ENCODE assay signal across 8 cellular contexts in genomic region chr12:71687172-71687571, GRCh38. TPM values are rescaled to one million over a fixed set of nuclear protein-coding genes. Genes with fewer than 3 reads are reported as not detected.
A peak's percentile ranks its signal among the peaks of the same experiment; 100 is the strongest.
DNase-seq lines count a peak whose midpoint lies in the region; ATAC-seq and TF ChIP-seq lines count a peak whose summit lies in the region.
"Not testable (repeated sequence)": the region's sequence is repeated elsewhere in the genome, so short reads cannot be mapped to it uniquely, and the experiment has no call there.

No MANE protein-coding gene starts in this region.

- TF ChIP-seq CTCF in AG10803 (conservative IDR thresholded peaks at IDR 0.05; ENCODE audit: low read length); HEK293 (tag by site-specific recombination; IDR thresholded peaks at IDR 0.05); nephron (IDR thresholded peaks at IDR 0.05; ENCODE audit: unreplicated experiment in 3 of 3): not testable (repeated sequence)

- not testable (repeated sequence) for ATAC-seq in stimulated activated naive CD8-positive, alpha-beta T cell treated with anti-CD3 and anti-CD28 coated beads, Interleukin-15, amount 100 ng/mL, for 72 hours

- not testable (repeated sequence) for H3K27me3 Mint-ChIP-seq in activated naive CD8-positive, alpha-beta T cell; nephron (ENCODE audit: low read depth); stimulated activated naive CD8-positive, alpha-beta T cell treated with anti-CD3 and anti-CD28 coated beads, Interleukin-15, amount 100 ng/mL, for 72 hours

- not testable (repeated sequence) for H3K36me3 Mint-ChIP-seq in activated naive CD8-positive, alpha-beta T cell; nephron (ENCODE audit: low read depth)

- H3K27ac ChIP-seq in HEK293 (ENCODE audit: extremely low read depth, low read depth, low read length); SJCRH30: not testable (repeated sequence)

- POLR2A ChIA-PET in HEK293 (lab: Yijun Ruan, JAX): interaction anchor here (5.1 kb wide), 1 partner anchor 24 kb away, joined by 90 read pairs; the partner anchor contains the start of genes THAP2 and ZFC3H1

- H3K4me1 Mint-ChIP-seq in activated naive CD8-positive, alpha-beta T cell (ENCODE audit: low read depth): peaks cover 44% of the 10 kb centered on the region
- peaks cover 35% of the 10 kb centered on the region for H3K4me1 Mint-ChIP-seq in nephron
- not testable (repeated sequence) for H3K4me1 Mint-ChIP-seq in stimulated activated naive CD8-positive, alpha-beta T cell treated with anti-CD3 and anti-CD28 coated beads, Interleukin-15, amount 100 ng/mL, for 72 hours

- peak overlapping the region; percentile 10 for H3K9ac ChIP-seq in endocrine pancreas (ENCODE audit: control insufficient read depth, insufficient read depth, low read length)
- H3K9ac ChIP-seq in iPS-15b (ENCODE audit: low read depth, low read length): not testable (repeated sequence)

- H3K4me3 Mint-ChIP-seq in activated naive CD8-positive, alpha-beta T cell: peak overlapping the region; percentile 98
- H3K4me3 Mint-ChIP-seq in nephron: peak overlapping the region; percentile 92 to 95 (median 95)
- peak overlapping the region; percentile 67 to 98 for H3K4me3 Mint-ChIP-seq in stimulated activated naive CD8-positive, alpha-beta T cell treated with anti-CD3 and anti-CD28 coated beads, Interleukin-15, amount 100 ng/mL, for 72 hours

- H3K4me1 ChIP-seq in HEK293 (ENCODE audit: control insufficient read depth, insufficient read depth, low read length); SJCRH30; endocrine pancreas (ENCODE audit: control insufficient read depth, insufficient read depth, low read length); iPS-15b (ENCODE audit: control insufficient read depth, insufficient read depth, low read length): not testable (repeated sequence)

- not testable (repeated sequence) for H3K9me3 ChIP-seq in HEK293 (ENCODE audit: control insufficient read depth, insufficient read depth, low read depth, low read length); SJCRH30 (replicated peaks); endocrine pancreas (ENCODE audit: control insufficient read depth, low read length); iPS-15b (ENCODE audit: control insufficient read depth, insufficient read depth, low read length)

- H3K4me3 ChIP-seq in AG10803 (ENCODE audit: low read length) (peak overlapping the region; percentile 84), HEK293 (ENCODE audit: low read depth, low read length) (peak overlapping the region; percentile 97), SJCRH30 (peak overlapping the region; percentile 80), endocrine pancreas (ENCODE audit: control insufficient read depth, insufficient read depth, low read length) (peak overlapping the region; percentile 99), iPS-15b (ENCODE audit: low read depth, low read length) (peak overlapping the region; percentile 81)

- not testable (repeated sequence) for H3K9me3 Mint-ChIP-seq in activated naive CD8-positive, alpha-beta T cell (ENCODE audit: low read depth); nephron; stimulated activated naive CD8-positive, alpha-beta T cell treated with anti-CD3 and anti-CD28 coated beads, Interleukin-15, amount 100 ng/mL, for 72 hours

- H3K27ac Mint-ChIP-seq in activated naive CD8-positive, alpha-beta T cell; stimulated activated naive CD8-positive, alpha-beta T cell treated with anti-CD3 and anti-CD28 coated beads, Interleukin-15, amount 100 ng/mL, for 72 hours: not testable (repeated sequence)
- peak overlapping the region in 1 of 3 experiments; percentile 47 for H3K27ac Mint-ChIP-seq in nephron

- H3K36me3 ChIP-seq in HEK293 (ENCODE audit: control insufficient read depth in 2 of 2, insufficient read depth in 1 of 2, low read length in 2 of 2); SJCRH30; endocrine pancreas (ENCODE audit: control insufficient read depth, insufficient read depth, low read length); iPS-15b (ENCODE audit: control insufficient read depth, insufficient read depth, low read length): not testable (repeated sequence)

- H3K27me3 ChIP-seq in SJCRH30; endocrine pancreas (ENCODE audit: control insufficient read depth, insufficient read depth, low read length); iPS-15b (ENCODE audit: control insufficient read depth, insufficient read depth, low read length): not testable (repeated sequence)

- CTCF ChIA-PET in HEK293 (lab: Yijun Ruan, JAX): interaction anchor here (1.1 to 4.1 kb wide), 3 partner anchors 50 to 159 kb away, joined by 3 to 17 read pairs (median 4); no protein-coding TSS in a partner anchor

- not testable (repeated sequence) for DNase-seq in AG10803 (ENCODE audit: low read depth); SJCRH30; stimulated activated naive CD8-positive, alpha-beta T cell treated with anti-CD3 and anti-CD28 coated beads, Interleukin-15, amount 100 ng/mL, for 72 hours

RNA-seq across cellular contexts. Expression of gene TMEM19, which starts 1.3 kb away (rescaled TPM):
- 31.8 and 34.6 TPM in 2 replicates for total RNA-seq in SJCRH30 (2014; rRNA removed; shearing (Covaris generic))

RNA-seq across cellular contexts. Expression of gene THAP2, which starts 23.1 kb away (rescaled TPM):
- 5.6 and 7.2 TPM in 2 replicates for total RNA-seq in SJCRH30 (2014; rRNA removed; shearing (Covaris generic))

RNA-seq across cellular contexts. Expression of gene ZFC3H1, which starts 23.5 kb away (rescaled TPM):
- total RNA-seq in SJCRH30 (2014; rRNA removed; shearing (Covaris generic)): 15.4 and 24.5 TPM in 2 replicates
